ENCODE assay signal across 35 cellular contexts in the genomic region with DNA sequence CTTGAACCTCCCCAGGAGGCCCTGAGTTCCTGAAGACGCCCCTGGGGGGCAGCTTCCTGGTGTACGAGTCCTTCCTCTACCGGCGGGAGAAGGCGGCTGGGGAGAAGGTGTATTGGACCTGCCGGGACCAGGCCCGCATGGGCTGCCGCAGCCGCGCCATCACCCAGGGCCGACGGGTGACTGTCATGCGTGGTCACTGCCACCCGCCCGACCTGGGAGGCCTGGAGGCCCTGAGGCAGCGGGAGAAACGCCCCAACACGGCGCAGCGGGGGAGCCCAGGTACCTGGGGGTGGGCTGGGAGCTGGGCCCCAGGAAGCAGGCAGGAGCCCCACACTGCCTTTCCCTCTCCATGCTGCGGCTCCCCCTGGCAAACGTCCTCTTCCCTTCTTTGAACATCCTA. TPM values are rescaled to one million over a fixed set of nuclear protein-coding genes. Genes with fewer than 3 reads are reported as not detected.
"Had no signal": no experiment of that assay in that cellular context is flagged by ENCODE, and none has a peak within 500 bp of the region (broad histone marks: within the 10 kb centered on the region; RNA-seq: fewer than 3 reads in every experiment).

No MANE protein-coding gene starts in this region.

- H3K4me1 ChIP-seq: ascending aorta had no signal

- DNase-seq: activated B cell treated with CpG ODN at 0.5 μM for 24 hours; activated CD4-positive, alpha-beta memory T cell treated with anti-CD3 and anti-CD28 coated beads for 36 hours; activated CD4-positive, alpha-beta T cell treated with anti-CD3 and anti-CD28 coated beads for 1 hour; activated CD4-positive, alpha-beta T cell treated with anti-CD3 and anti-CD28 coated beads for 36 hours; activated CD4-positive, alpha-beta T cell treated with anti-CD3 and anti-CD28 coated beads, Interleukin-2, amount 10 ng/mL, durations not matched to agents 24 days and 14 days; activated CD4-positive, alpha-beta T cell treated with anti-CD3 and anti-CD28 coated beads, Interleukin-2, amount 50 U/mL, for 1 hour; activated CD4-positive, alpha-beta T cell treated with anti-CD3 and anti-CD28 coated beads, Interleukin-2, amount 50 U/mL, for 4 hours; activated CD8-positive, alpha-beta memory T cell treated with anti-CD3 and anti-CD28 coated beads, Interleukin-2, amount 50 U/mL, for 4 hours; activated CD8-positive, alpha-beta T cell treated with anti-CD3 and anti-CD28 coated beads for 36 hours; activated effector memory CD4-positive, alpha-beta T cell treated with anti-CD3 and anti-CD28 coated beads, Interleukin-2, amount 50 U/mL, for 16 hours; activated gamma-delta T cell treated with Interleukin-2 at 50 U/mL for 16 hours; activated naive CD4-positive, alpha-beta T cell; activated naive CD4-positive, alpha-beta T cell treated with anti-CD3 and anti-CD28 coated beads for 36 hours; activated naive CD4-positive, alpha-beta T cell treated with anti-CD3 and anti-CD28 coated beads, Interleukin-2, amount 50 U/mL, for 16 hours; activated naive CD8-positive, alpha-beta T cell treated with anti-CD3 and anti-CD28 coated beads, Interleukin-2, amount 10 ng/mL, durations not matched to agents 7 days and 5 days; activated naive CD8-positive, alpha-beta T cell treated with anti-CD3 and anti-CD28 coated beads, Interleukin-2, amount 50 U/mL, for 24 hours; activated T-cell treated with anti-CD3 and anti-CD28 coated beads for 4 hours; activated T-cell treated with anti-CD3 and anti-CD28 coated beads, Interleukin-2, amount 50 U/mL, for 1 hour; activated T-cell treated with anti-CD3 and anti-CD28 coated beads, Interleukin-2, amount 50 U/mL, for 4 hours; activated T-cell treated with anti-CD3 and anti-CD28 coated beads, Interleukin-2, amount 50 U/mL, for 72 hours; amygdala; anterior cingulate cortex; central memory CD4-positive, alpha-beta T cell; T-helper 2 cell; T-helper 9 cell had no signal

- H3K36me3 Mint-ChIP-seq: activated naive CD4-positive, alpha-beta T cell treated with anti-CD3 and anti-CD28 coated beads, Interleukin-2, amount 50 U/mL, for 72 hours had no signal

- ATAC-seq: activated CD4-positive, alpha-beta T cell treated with anti-CD3 and anti-CD28 coated beads for 36 hours; activated CD8-positive, alpha-beta T cell treated with anti-CD3 and anti-CD28 coated beads for 36 hours; activated naive CD4-positive, alpha-beta T cell treated with anti-CD3 and anti-CD28 coated beads, Interleukin-2, amount 50 U/mL, for 72 hours; activated naive CD8-positive, alpha-beta T cell treated with anti-CD3 and anti-CD28 coated beads, Interleukin-2, amount 50 U/mL, for 24 hours; activated T-cell treated with anti-CD3 and anti-CD28 coated beads, Interleukin-2, amount 50 U/mL, for 4 hours; activated T-cell treated with anti-CD3 and anti-CD28 coated beads, Interleukin-2, amount 50 U/mL, for 72 hours; activated T-helper 17 cell treated with anti-CD3 and anti-CD28 coated beads, Interleukin-2, amount 50 U/mL, for 72 hours had no signal

- H3K4me3 ChIP-seq: ascending aorta had no signal

- H3K27ac ChIP-seq: ascending aorta, VCaP had no signal

- H3K27ac Mint-ChIP-seq: activated B cell treated with CpG ODN at 0.5 μM for 24 hours; activated CD4-positive, alpha-beta memory T cell treated with anti-CD3 and anti-CD28 coated beads for 36 hours; activated CD4-positive, alpha-beta T cell treated with anti-CD3 and anti-CD28 coated beads for 36 hours; activated CD4-positive, alpha-beta T cell treated with anti-CD3 and anti-CD28 coated beads, Interleukin-2, amount 10 ng/mL, durations not matched to agents 24 days and 14 days; activated CD8-positive, alpha-beta T cell treated with anti-CD3 and anti-CD28 coated beads for 36 hours; activated naive CD4-positive, alpha-beta T cell treated with anti-CD3 and anti-CD28 coated beads for 36 hours; activated naive CD8-positive, alpha-beta T cell treated with anti-CD3 and anti-CD28 coated beads, Interleukin-2, amount 10 ng/mL, durations not matched to agents 7 days and 5 days; activated naive CD8-positive, alpha-beta T cell treated with anti-CD3 and anti-CD28 coated beads, Interleukin-2, amount 50 U/mL, for 24 hours; activated T-cell treated with anti-CD3 and anti-CD28 coated beads, Interleukin-2, amount 50 U/mL, for 72 hours; activated T-helper 1 cell treated with anti-CD3 and anti-CD28 coated beads, Interleukin-12 subunit alpha, Interleukin-12 subunit beta, Interleukin-2, Interleukin-4 antibody, amounts not matched to agents 30 ng/mL and 10 ng/mL and 1 ng/mL, durations not matched to agents 14 hours and 24 hours and 36 hours; activated T-helper 17 cell treated with anti-CD3 and anti-CD28 coated beads, Interleukin-2, amount 50 U/mL, for 72 hours; T-helper 1 cell treated with Interleukin-12 subunit alpha and Interleukin-12 subunit beta and Interleukin-4 antibody, amounts not matched to agents 30 μg/mL and 1 μg/mL, for 36 hours; T-helper 2 cell treated with Interferon-gamma antibody and Interleukin-4, amounts not matched to agents 5 μg/mL and 100 μg/mL, for 36 hours had no signal

- H3K27me3 Mint-ChIP-seq: activated B cell treated with CpG ODN at 0.5 μM for 24 hours; activated CD4-positive, alpha-beta memory T cell treated with anti-CD3 and anti-CD28 coated beads for 36 hours; activated CD4-positive, alpha-beta T cell treated with anti-CD3 and anti-CD28 coated beads for 36 hours; activated CD4-positive, alpha-beta T cell treated with anti-CD3 and anti-CD28 coated beads, Interleukin-2, amount 10 ng/mL, durations not matched to agents 24 days and 14 days; activated CD8-positive, alpha-beta T cell treated with anti-CD3 and anti-CD28 coated beads for 36 hours; activated naive CD8-positive, alpha-beta T cell treated with anti-CD3 and anti-CD28 coated beads, Interleukin-2, amount 10 ng/mL, durations not matched to agents 7 days and 5 days; activated naive CD8-positive, alpha-beta T cell treated with anti-CD3 and anti-CD28 coated beads, Interleukin-2, amount 50 U/mL, for 24 hours; activated T-helper 17 cell treated with anti-CD3 and anti-CD28 coated beads, Interleukin-2, amount 50 U/mL, for 72 hours; brain had no signal

- H3K4me1 Mint-ChIP-seq: activated B cell treated with CpG ODN at 0.5 μM for 24 hours; activated naive CD8-positive, alpha-beta T cell treated with anti-CD3 and anti-CD28 coated beads, Interleukin-2, amount 50 U/mL, for 24 hours; activated T-helper 17 cell treated with anti-CD3 and anti-CD28 coated beads, Interleukin-2, amount 50 U/mL, for 72 hours; brain had no signal

- H3K27me3 ChIP-seq: ascending aorta had no signal

- H3K9me3 Mint-ChIP-seq: activated B cell treated with CpG ODN at 0.5 μM for 24 hours; activated CD4-positive, alpha-beta memory T cell treated with anti-CD3 and anti-CD28 coated beads for 36 hours; activated CD4-positive, alpha-beta T cell treated with anti-CD3 and anti-CD28 coated beads, Interleukin-2, amount 10 ng/mL, durations not matched to agents 24 days and 14 days; activated CD8-positive, alpha-beta T cell treated with anti-CD3 and anti-CD28 coated beads for 36 hours; activated naive CD4-positive, alpha-beta T cell treated with anti-CD3 and anti-CD28 coated beads for 36 hours; activated naive CD4-positive, alpha-beta T cell treated with anti-CD3 and anti-CD28 coated beads, Interleukin-2, amount 50 U/mL, for 72 hours; activated naive CD8-positive, alpha-beta T cell treated with anti-CD3 and anti-CD28 coated beads, Interleukin-2, amount 10 ng/mL, durations not matched to agents 7 days and 5 days; activated naive CD8-positive, alpha-beta T cell treated with anti-CD3 and anti-CD28 coated beads, Interleukin-2, amount 50 U/mL, for 24 hours; activated T-cell treated with anti-CD3 and anti-CD28 coated beads, Interleukin-2, amount 50 U/mL, for 4 hours; activated T-cell treated with anti-CD3 and anti-CD28 coated beads, Interleukin-2, amount 50 U/mL, for 72 hours; activated T-helper 1 cell treated with anti-CD3 and anti-CD28 coated beads, Interleukin-12 subunit alpha, Interleukin-12 subunit beta, Interleukin-2, Interleukin-4 antibody, amounts not matched to agents 30 ng/mL and 10 ng/mL and 1 ng/mL, durations not matched to agents 14 hours and 24 hours and 36 hours; activated T-helper 17 cell treated with anti-CD3 and anti-CD28 coated beads, Interleukin-2, amount 50 U/mL, for 72 hours; brain; T-helper 1 cell treated with Interleukin-12 subunit alpha and Interleukin-12 subunit beta and Interleukin-4 antibody, amounts not matched to agents 30 μg/mL and 1 μg/mL, for 36 hours; T-helper 2 cell treated with Interferon-gamma antibody and Interleukin-4, amounts not matched to agents 5 μg/mL and 100 μg/mL, for 36 hours had no signal

- H3K9me3 ChIP-seq: ascending aorta had no signal

- H3K4me3 Mint-ChIP-seq: activated B cell treated with CpG ODN at 0.5 μM for 24 hours; activated CD4-positive, alpha-beta memory T cell treated with anti-CD3 and anti-CD28 coated beads for 36 hours; activated CD4-positive, alpha-beta T cell treated with anti-CD3 and anti-CD28 coated beads for 36 hours; activated CD4-positive, alpha-beta T cell treated with anti-CD3 and anti-CD28 coated beads, Interleukin-2, amount 10 ng/mL, durations not matched to agents 24 days and 14 days; activated CD8-positive, alpha-beta T cell treated with anti-CD3 and anti-CD28 coated beads for 36 hours; activated naive CD4-positive, alpha-beta T cell treated with anti-CD3 and anti-CD28 coated beads for 36 hours; activated naive CD8-positive, alpha-beta T cell treated with anti-CD3 and anti-CD28 coated beads, Interleukin-2, amount 10 ng/mL, durations not matched to agents 7 days and 5 days; activated naive CD8-positive, alpha-beta T cell treated with anti-CD3 and anti-CD28 coated beads, Interleukin-2, amount 50 U/mL, for 24 hours; activated T-cell treated with anti-CD3 and anti-CD28 coated beads, Interleukin-2, amount 50 U/mL, for 4 hours; activated T-cell treated with anti-CD3 and anti-CD28 coated beads, Interleukin-2, amount 50 U/mL, for 72 hours; activated T-helper 1 cell treated with anti-CD3 and anti-CD28 coated beads, Interleukin-12 subunit alpha, Interleukin-12 subunit beta, Interleukin-2, Interleukin-4 antibody, amounts not matched to agents 30 ng/mL and 10 ng/mL and 1 ng/mL, durations not matched to agents 14 hours and 24 hours and 36 hours; activated T-helper 17 cell treated with anti-CD3 and anti-CD28 coated beads, Interleukin-2, amount 50 U/mL, for 72 hours; brain; T-helper 1 cell treated with Interleukin-12 subunit alpha and Interleukin-12 subunit beta and Interleukin-4 antibody, amounts not matched to agents 30 μg/mL and 1 μg/mL, for 36 hours; T-helper 2 cell treated with Interferon-gamma antibody and Interleukin-4, amounts not matched to agents 5 μg/mL and 100 μg/mL, for 36 hours had no signal

RNA-seq across cellular contexts. Expression of a gene that starts 30.4 kb away (rescaled TPM):
- total RNA-seq: activated CD4-positive, alpha-beta memory T cell treated with anti-CD3 and anti-CD28 coated beads for 36 hours; activated CD4-positive, alpha-beta T cell treated with anti-CD3 and anti-CD28 coated beads for 36 hours; activated naive CD4-positive, alpha-beta T cell treated with anti-CD3 and anti-CD28 coated beads for 36 hours; activated naive CD4-positive, alpha-beta T cell treated with anti-CD3 and anti-CD28 coated beads, Interleukin-2, amount 50 U/mL, for 72 hours; activated T-helper 17 cell treated with anti-CD3 and anti-CD28 coated beads, Interleukin-2, amount 50 U/mL, for 72 hours; ascending aorta; cardiac septum; cerebellum had no signal

RNA-seq across cellular contexts. Expression of a gene that starts 46.5 kb away (rescaled TPM):
- total RNA-seq: ascending aorta had no signal
